In genomic region chr10:86337121-86337601, GRCh38 we compare ENCODE assay signal across 19 cellular contexts. TPM values are rescaled to one million over a fixed set of nuclear protein-coding genes. Genes with fewer than 3 reads are reported as not detected.
DNase-seq lines count a peak whose midpoint lies in the region; ATAC-seq and TF ChIP-seq lines count a peak whose summit lies in the region.
"Had no signal": no experiment of that assay in that cellular context is flagged by ENCODE, and none has a peak within 500 bp of the region (broad histone marks: within the 10 kb centered on the region; RNA-seq: fewer than 3 reads in every experiment).

No MANE protein-coding gene starts in this region.

- no peak for TF ChIP-seq CTCF in natural killer cell (IDR thresholded peaks at IDR 0.05)

- TF ChIP-seq POLR2A in erythroblast (IDR thresholded peaks at IDR 0.05; ENCODE audit: low read length): no peak

- H3K27ac Mint-ChIP-seq in natural killer cell treated with Interleukin-12 subunit alpha and Interleukin-12 subunit beta and Interleukin-15 and Interleukin-18, amount 100 ng/mL, for 72 hours: no peak overlapping the region
- no peak overlapping the region for H3K27ac Mint-ChIP-seq in natural killer cell
- no peak overlapping the region for H3K27ac Mint-ChIP-seq in activated T-helper 2 cell treated with anti-CD3 and anti-CD28 coated beads, Interferon-gamma antibody, Interleukin-2, Interleukin-4, amounts not matched to agents 10 μg/mL and 5 μg/mL and 100 μg/mL, durations not matched to agents 14 hours and 24 hours and 36 hours
- H3K27ac Mint-ChIP-seq: activated CD4-positive, alpha-beta T cell treated with anti-CD3 and anti-CD28 coated beads for 36 hours; T-helper 1 cell treated with Interleukin-12 subunit alpha and Interleukin-12 subunit beta and Interleukin-4 antibody, amounts not matched to agents 30 μg/mL and 1 μg/mL, for 36 hours had no signal

- no peak for ATAC-seq in natural killer cell treated with Interleukin-12 subunit alpha and Interleukin-12 subunit beta and Interleukin-15 and Interleukin-18, amount 100 ng/mL, for 72 hours
- ATAC-seq in natural killer cell: no peak
- ATAC-seq in HG02610 (IDR thresholded peaks at IDR 0.05; ENCODE audit: unreplicated experiment): peak; percentile 69
- ATAC-seq in HG03439 (IDR thresholded peaks at IDR 0.05; ENCODE audit: unreplicated experiment): peak; percentile 75
- ATAC-seq: activated CD4-positive, alpha-beta T cell treated with anti-CD3 and anti-CD28 coated beads for 36 hours; activated T-cell treated with anti-CD3 and anti-CD28 coated beads, Interleukin-2, amount 50 U/mL, for 4 hours; Panc1 had no signal

- intact Hi-C loops in natural killer cell (cut with micrococcal nuclease): no loop called here
- intact Hi-C loops in activated T-helper 2 cell treated with anti-CD3 and anti-CD28 coated beads, Interferon-gamma antibody, Interleukin-2, Interleukin-4, amounts not matched to agents 10 μg/mL and 5 μg/mL and 100 μg/mL, durations not matched to agents 14 hours and 24 hours and 36 hours (cut with micrococcal nuclease): no loop called here

- no peaks in the 10 kb centered on the region for H3K4me1 Mint-ChIP-seq in natural killer cell treated with Interleukin-12 subunit alpha and Interleukin-12 subunit beta and Interleukin-15 and Interleukin-18, amount 100 ng/mL, for 72 hours (ENCODE audit: low read depth in 2 of 2)
- H3K4me1 Mint-ChIP-seq in natural killer cell: no peaks in the 10 kb centered on the region
- H3K4me1 Mint-ChIP-seq in activated T-helper 2 cell treated with anti-CD3 and anti-CD28 coated beads, Interferon-gamma antibody, Interleukin-2, Interleukin-4, amounts not matched to agents 10 μg/mL and 5 μg/mL and 100 μg/mL, durations not matched to agents 14 hours and 24 hours and 36 hours (ENCODE audit: low read depth): no peaks in the 10 kb centered on the region
- H3K4me1 Mint-ChIP-seq: activated CD4-positive, alpha-beta T cell treated with anti-CD3 and anti-CD28 coated beads for 36 hours had no signal

- no peak overlapping the region for H3K4me3 Mint-ChIP-seq in natural killer cell treated with Interleukin-12 subunit alpha and Interleukin-12 subunit beta and Interleukin-15 and Interleukin-18, amount 100 ng/mL, for 72 hours
- no peak overlapping the region for H3K4me3 Mint-ChIP-seq in natural killer cell
- H3K4me3 Mint-ChIP-seq in activated T-helper 2 cell treated with anti-CD3 and anti-CD28 coated beads, Interferon-gamma antibody, Interleukin-2, Interleukin-4, amounts not matched to agents 10 μg/mL and 5 μg/mL and 100 μg/mL, durations not matched to agents 14 hours and 24 hours and 36 hours (ENCODE audit: low read depth): no peak overlapping the region
- H3K4me3 Mint-ChIP-seq: activated CD4-positive, alpha-beta T cell treated with anti-CD3 and anti-CD28 coated beads for 36 hours; activated T-cell treated with anti-CD3 and anti-CD28 coated beads, Interleukin-2, amount 50 U/mL, for 4 hours; H9; T-helper 1 cell treated with Interleukin-12 subunit alpha and Interleukin-12 subunit beta and Interleukin-4 antibody, amounts not matched to agents 30 μg/mL and 1 μg/mL, for 36 hours had no signal

- peak; percentile 37 for DNase-seq in natural killer cell treated with Interleukin-12 subunit alpha and Interleukin-12 subunit beta and Interleukin-15 and Interleukin-18, amount 100 ng/mL, for 72 hours (ENCODE audit: low spot score)
- DNase-seq in natural killer cell (no peak), erythroblast (lab: John Stamatoyannopoulos, UW) (no peak), NCI-H446 (lab: John Stamatoyannopoulos, UW) (no peak)
- DNase-seq in activated T-helper 2 cell treated with anti-CD3 and anti-CD28 coated beads, Interferon-gamma antibody, Interleukin-2, Interleukin-4, amounts not matched to agents 10 μg/mL and 5 μg/mL and 100 μg/mL, durations not matched to agents 14 hours and 24 hours and 36 hours (ENCODE audit: low spot score): no peak
- DNase-seq in stimulated activated CD4-positive, alpha-beta T cell treated with anti-CD3 and anti-CD28 coated beads, Interleukin-1b, Interleukin-23, amount 100 ng/mL, for 48 hours: no peak
- DNase-seq: ACHN; activated CD4-positive, alpha-beta T cell treated with anti-CD3 and anti-CD28 coated beads for 36 hours; activated T-cell treated with anti-CD3 and anti-CD28 coated beads, Interleukin-2, amount 50 U/mL, for 4 hours; GDM1; H9; Kasumi-1; NCI-H2029 treated with DMSO at 0.1 percent for 48 hours; NCI-H526 treated with DMSO at 0.1 percent for 48 hours had no signal

- no peaks in the 10 kb centered on the region for H3K9me3 Mint-ChIP-seq in natural killer cell treated with Interleukin-12 subunit alpha and Interleukin-12 subunit beta and Interleukin-15 and Interleukin-18, amount 100 ng/mL, for 72 hours
- no peaks in the 10 kb centered on the region for H3K9me3 Mint-ChIP-seq in natural killer cell
- no peaks in the 10 kb centered on the region for H3K9me3 Mint-ChIP-seq in activated T-helper 2 cell treated with anti-CD3 and anti-CD28 coated beads, Interferon-gamma antibody, Interleukin-2, Interleukin-4, amounts not matched to agents 10 μg/mL and 5 μg/mL and 100 μg/mL, durations not matched to agents 14 hours and 24 hours and 36 hours
- H3K9me3 Mint-ChIP-seq: activated T-cell treated with anti-CD3 and anti-CD28 coated beads, Interleukin-2, amount 50 U/mL, for 4 hours; T-helper 1 cell treated with Interleukin-12 subunit alpha and Interleukin-12 subunit beta and Interleukin-4 antibody, amounts not matched to agents 30 μg/mL and 1 μg/mL, for 36 hours had no signal

- peaks cover 6 to 12% of the 10 kb centered on the region in 2 donors for H3K27me3 Mint-ChIP-seq in natural killer cell treated with Interleukin-12 subunit alpha and Interleukin-12 subunit beta and Interleukin-15 and Interleukin-18, amount 100 ng/mL, for 72 hours
- peaks cover 5 to 12% of the 10 kb centered on the region in 2 donors for H3K27me3 Mint-ChIP-seq in natural killer cell (ENCODE audit: low read depth in 2 of 2)
- H3K27me3 Mint-ChIP-seq in activated T-helper 2 cell treated with anti-CD3 and anti-CD28 coated beads, Interferon-gamma antibody, Interleukin-2, Interleukin-4, amounts not matched to agents 10 μg/mL and 5 μg/mL and 100 μg/mL, durations not matched to agents 14 hours and 24 hours and 36 hours (ENCODE audit: low read depth): peaks cover 3% of the 10 kb centered on the region

- H3K36me3 Mint-ChIP-seq in natural killer cell treated with Interleukin-12 subunit alpha and Interleukin-12 subunit beta and Interleukin-15 and Interleukin-18, amount 100 ng/mL, for 72 hours: no peaks in the 10 kb centered on the region
- no peaks in the 10 kb centered on the region for H3K36me3 Mint-ChIP-seq in natural killer cell
- no peaks in the 10 kb centered on the region for H3K36me3 Mint-ChIP-seq in activated T-helper 2 cell treated with anti-CD3 and anti-CD28 coated beads, Interferon-gamma antibody, Interleukin-2, Interleukin-4, amounts not matched to agents 10 μg/mL and 5 μg/mL and 100 μg/mL, durations not matched to agents 14 hours and 24 hours and 36 hours (ENCODE audit: low read depth)

RNA-seq across cellular contexts. Expression of gene GRID1, which starts 29.4 kb away (rescaled TPM):
- total RNA-seq in natural killer cell treated with Interleukin-12 subunit alpha and Interleukin-12 subunit beta and Interleukin-15 and Interleukin-18, amount 100 ng/mL, for 72 hours: not detected
- not detected for total RNA-seq in natural killer cell
- not detected in 2 replicates for total RNA-seq in activated T-helper 2 cell treated with anti-CD3 and anti-CD28 coated beads, Interferon-gamma antibody, Interleukin-2, Interleukin-4, amounts not matched to agents 10 μg/mL and 5 μg/mL and 100 μg/mL, durations not matched to agents 14 hours and 24 hours and 36 hours
- total RNA-seq: activated CD4-positive, alpha-beta T cell treated with anti-CD3 and anti-CD28 coated beads for 36 hours; activated T-cell treated with anti-CD3 and anti-CD28 coated beads, Interleukin-2, amount 50 U/mL, for 4 hours; endothelial cell of umbilical vein had no signal

Comparison
In these comparisons a context has a peak if more than half of its experiments do, and no peak if none do; other contexts are left out.
1. ATAC-seq: peak in HG02610 (single experiment) and HG03439 (single experiment); none in natural killer cell treated with Interleukin-12 subunit alpha and Interleukin-12 subunit beta and Interleukin-15 and Interleukin-18, amount 100 ng/mL, for 72 hours (0 of 2) and natural killer cell (0 of 3).